33 cellular contexts compared by ENCODE assay signal in the genomic region with DNA sequence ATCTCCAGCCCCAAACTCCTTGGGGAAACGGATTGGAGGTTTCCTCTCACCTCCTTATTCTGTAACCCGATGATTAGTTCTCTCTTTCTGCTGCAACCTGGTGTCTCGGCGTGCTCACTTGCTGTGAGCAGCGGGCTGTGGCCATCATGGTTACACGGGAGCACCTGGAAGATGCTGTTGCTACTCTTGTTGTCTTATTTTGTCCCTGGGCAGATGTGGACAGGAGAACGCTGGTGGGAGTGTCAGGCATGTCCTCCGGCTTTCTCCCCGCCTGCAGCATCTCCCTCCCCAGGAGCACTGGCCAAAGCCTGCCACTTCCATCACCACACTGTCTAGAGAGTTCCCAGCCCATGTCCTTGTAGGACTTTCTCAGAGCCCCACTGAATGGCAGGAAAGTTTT.
"Had no signal": no experiment of that assay in that cellular context is flagged by ENCODE, and none has a peak within 500 bp of the region (broad histone marks: within the 10 kb centered on the region; RNA-seq: fewer than 3 reads in every experiment).

No MANE protein-coding gene starts in this region.

- H3K4me3 Mint-ChIP-seq: activated B cell treated with CpG ODN at 0.5 μM for 24 hours; activated CD8-positive, alpha-beta T cell treated with anti-CD3 and anti-CD28 coated beads for 36 hours; activated naive CD8-positive, alpha-beta T cell; activated T-cell treated with anti-CD3 and anti-CD28 coated beads, Interleukin-2, amount 50 U/mL, for 4 hours; activated T-helper 17 cell treated with anti-CD3 and anti-CD28 coated beads, Interleukin-2, amount 50 U/mL, for 72 hours; dendritic cell treated with granulocyte-macrophage colony-stimulating factor and Interleukin-4, amounts not matched to agents 40 ng/mL and 50 ng/mL, for 4 days; T-helper 17 cell; T-helper 2 cell treated with Interferon-gamma antibody and Interleukin-4, amounts not matched to agents 5 μg/mL and 100 μg/mL, for 36 hours had no signal

- H3K36me3 ChIP-seq: brain microvascular endothelial cell, esophagus squamous epithelium, gastrocnemius medialis, WERI-Rb-1 had no signal

- FAIRE-seq: astrocyte, bronchial epithelial cell, endometrium, endothelial cell of umbilical vein had no signal

- H3K27me3 ChIP-seq: brain microvascular endothelial cell, gastrocnemius medialis had no signal

- DNase-seq: activated B cell treated with CpG ODN at 0.5 μM for 24 hours; activated CD4-positive, alpha-beta T cell treated with anti-CD3 and anti-CD28 coated beads for 48 hours; activated CD4-positive, alpha-beta T cell treated with anti-CD3 and anti-CD28 coated beads, Interleukin-2, amount 50 U/mL, for 1 hour; activated CD4-positive, alpha-beta T cell treated with anti-CD3 and anti-CD28 coated beads, Interleukin-2, amount 50 U/mL, for 48 hours; activated CD8-positive, alpha-beta memory T cell treated with anti-CD3 and anti-CD28 coated beads for 24 hours; activated CD8-positive, alpha-beta T cell treated with anti-CD3 and anti-CD28 coated beads for 36 hours; activated effector memory CD4-positive, alpha-beta T cell treated with Interleukin-2 at 50 U/mL for 16 hours; activated gamma-delta T cell treated with Interleukin-2 at 50 U/mL for 16 hours; activated naive CD4-positive, alpha-beta T cell treated with anti-CD3 and anti-CD28 coated beads, Interleukin-2, amount 50 U/mL, for 16 hours; activated naive CD4-positive, alpha-beta T cell treated with Interleukin-2 at 50 U/mL for 16 hours; activated T-cell treated with anti-CD3 and anti-CD28 coated beads, Interleukin-2, amount 50 U/mL, for 4 hours; amniotic stem cell; anterior cingulate cortex; brain microvascular endothelial cell; caudate nucleus; effector CD8-positive, alpha-beta T cell; esophagus squamous epithelium; gastrocnemius medialis; glutamatergic neuron; T-helper 1 cell; T-helper 17 cell; T1000; WERI-Rb-1 had no signal

- H3K9me3 Mint-ChIP-seq: activated B cell treated with CpG ODN at 0.5 μM for 24 hours; activated CD8-positive, alpha-beta T cell treated with anti-CD3 and anti-CD28 coated beads for 36 hours; activated T-cell treated with anti-CD3 and anti-CD28 coated beads, Interleukin-2, amount 50 U/mL, for 4 hours; T-helper 2 cell treated with Interferon-gamma antibody and Interleukin-4, amounts not matched to agents 5 μg/mL and 100 μg/mL, for 36 hours had no signal

- H3K27me3 Mint-ChIP-seq: activated B cell treated with CpG ODN at 0.5 μM for 24 hours; dendritic cell treated with granulocyte-macrophage colony-stimulating factor and Interleukin-4, amounts not matched to agents 40 ng/mL and 50 ng/mL, for 4 days had no signal

- H3K27ac Mint-ChIP-seq: activated B cell treated with CpG ODN at 0.5 μM for 24 hours; activated CD8-positive, alpha-beta T cell treated with anti-CD3 and anti-CD28 coated beads for 36 hours; activated naive CD8-positive, alpha-beta T cell; activated T-helper 17 cell treated with anti-CD3 and anti-CD28 coated beads, Interleukin-2, amount 50 U/mL, for 72 hours; dendritic cell treated with granulocyte-macrophage colony-stimulating factor and Interleukin-4, amounts not matched to agents 40 ng/mL and 50 ng/mL, for 4 days; T-helper 17 cell; T-helper 2 cell treated with Interferon-gamma antibody and Interleukin-4, amounts not matched to agents 5 μg/mL and 100 μg/mL, for 36 hours had no signal

- H3K4me3 ChIP-seq: coronary artery, esophagus squamous epithelium, gastrocnemius medialis had no signal

- H3K27ac ChIP-seq: brain microvascular endothelial cell, coronary artery, epithelial cell of prostate, esophagus squamous epithelium, gastrocnemius medialis, WERI-Rb-1 had no signal

- H3K4me1 Mint-ChIP-seq: activated B cell treated with CpG ODN at 0.5 μM for 24 hours; activated T-helper 17 cell treated with anti-CD3 and anti-CD28 coated beads, Interleukin-2, amount 50 U/mL, for 72 hours; T-helper 17 cell had no signal

- H3K9me3 ChIP-seq: esophagus squamous epithelium, gastrocnemius medialis had no signal

- H3K36me3 Mint-ChIP-seq: activated naive CD8-positive, alpha-beta T cell had no signal

- H3K4me1 ChIP-seq: esophagus squamous epithelium, gastrocnemius medialis had no signal
